In genomic region chr12:101174576-101174975, GRCh38 we compare ENCODE assay signal across 31 cellular contexts. TPM values are rescaled to one million over a fixed set of nuclear protein-coding genes. Genes with fewer than 3 reads are reported as not detected.
"Had no signal": no experiment of that assay in that cellular context is flagged by ENCODE, and none has a peak within 500 bp of the region (broad histone marks: within the 10 kb centered on the region; RNA-seq: fewer than 3 reads in every experiment).

No MANE protein-coding gene starts in this region.

- ATAC-seq: activated CD4-positive, CD25-positive, alpha-beta regulatory T cell treated with anti-CD3 and anti-CD28 coated beads, Interleukin-2, amount 50 U/mL, for 24 hours; activated CD8-positive, alpha-beta T cell treated with anti-CD3 and anti-CD28 coated beads for 36 hours; activated T-cell treated with anti-CD3 and anti-CD28 coated beads, Interleukin-2, amount 50 U/mL, for 4 hours; activated T-helper 17 cell treated with anti-CD3 and anti-CD28 coated beads, Interleukin-2, amount 50 U/mL, for 72 hours; effector memory CD8-positive, alpha-beta T cell; gastroesophageal sphincter; T-helper 17 cell had no signal

- H3K36me3 ChIP-seq: brain microvascular endothelial cell, esophagus muscularis mucosa, gastroesophageal sphincter, WERI-Rb-1 had no signal

- H3K4me3 ChIP-seq: esophagus muscularis mucosa, gastroesophageal sphincter had no signal

- H3K4me1 ChIP-seq: esophagus muscularis mucosa, gastroesophageal sphincter had no signal

- FAIRE-seq: astrocyte had no signal

- H3K27ac ChIP-seq: brain microvascular endothelial cell, esophagus muscularis mucosa, gastroesophageal sphincter, WERI-Rb-1 had no signal

- DNase-seq: activated B cell treated with CpG ODN at 0.5 μM for 24 hours; activated CD4-positive, alpha-beta T cell treated with anti-CD3 and anti-CD28 coated beads for 48 hours; activated CD4-positive, alpha-beta T cell treated with anti-CD3 and anti-CD28 coated beads, Interleukin-2, amount 50 U/mL, for 1 hour; activated CD4-positive, alpha-beta T cell treated with anti-CD3 and anti-CD28 coated beads, Interleukin-2, amount 50 U/mL, for 48 hours; activated CD8-positive, alpha-beta memory T cell treated with anti-CD3 and anti-CD28 coated beads for 24 hours; activated CD8-positive, alpha-beta T cell treated with anti-CD3 and anti-CD28 coated beads for 36 hours; activated effector memory CD4-positive, alpha-beta T cell treated with Interleukin-2 at 50 U/mL for 16 hours; activated gamma-delta T cell treated with Interleukin-2 at 50 U/mL for 16 hours; activated naive CD4-positive, alpha-beta T cell treated with anti-CD3 and anti-CD28 coated beads, Interleukin-2, amount 50 U/mL, for 16 hours; activated naive CD4-positive, alpha-beta T cell treated with Interleukin-2 at 50 U/mL for 16 hours; activated T-cell treated with anti-CD3 and anti-CD28 coated beads, Interleukin-2, amount 50 U/mL, for 4 hours; amniotic stem cell; anterior cingulate cortex; brain microvascular endothelial cell; cortex of kidney; dermis blood vessel endothelial cell; effector CD4-positive, alpha-beta T cell; effector memory CD8-positive, alpha-beta T cell; erythroblast; foreskin melanocyte; T-helper 1 cell; T-helper 17 cell; T1000; WERI-Rb-1 had no signal

- H3K27me3 ChIP-seq: brain microvascular endothelial cell, esophagus muscularis mucosa, gastroesophageal sphincter had no signal

RNA-seq across cellular contexts. Expression of gene SLC5A8, which starts 35.5 kb away (rescaled TPM):
- total RNA-seq: activated B cell treated with CpG ODN at 0.5 μM for 24 hours; activated CD8-positive, alpha-beta T cell treated with anti-CD3 and anti-CD28 coated beads for 36 hours; activated T-cell treated with anti-CD3 and anti-CD28 coated beads, Interleukin-2, amount 50 U/mL, for 4 hours; activated T-helper 17 cell treated with anti-CD3 and anti-CD28 coated beads, Interleukin-2, amount 50 U/mL, for 72 hours; astrocyte; cardiac septum; dermis blood vessel endothelial cell; esophagus muscularis mucosa; gastroesophageal sphincter; glomerular endothelial cell; T-helper 17 cell had no signal
